In the genomic region with DNA sequence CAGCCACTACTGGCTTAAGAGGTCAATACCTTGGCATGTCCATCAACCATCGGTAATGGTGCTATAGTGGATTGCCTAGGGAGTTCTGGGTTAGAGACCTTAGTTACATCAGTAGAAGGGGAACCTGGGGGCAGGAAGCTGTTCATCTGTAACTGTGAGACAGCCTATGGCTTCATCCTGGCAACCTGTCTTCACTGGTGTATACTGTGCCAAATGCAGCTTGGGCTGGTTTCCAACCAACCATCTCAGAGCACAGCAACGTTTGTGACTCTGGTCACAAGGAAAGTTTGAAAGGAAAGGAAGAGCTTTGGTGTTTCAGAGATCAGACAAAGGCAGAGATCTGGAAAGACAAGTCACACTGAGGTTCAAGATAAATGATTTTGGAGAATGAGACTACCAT, we compare ENCODE assay signal across 17 cellular contexts.
DNase-seq lines count a peak whose midpoint lies in the region; ATAC-seq and TF ChIP-seq lines count a peak whose summit lies in the region.
"Had no signal": no experiment of that assay in that cellular context is flagged by ENCODE, and none has a peak within 500 bp of the region (broad histone marks: within the 10 kb centered on the region; RNA-seq: fewer than 3 reads in every experiment).

No MANE protein-coding gene starts in this region.

- no peak overlapping the region for H2BK12ac ChIP-seq in trophoblast cell (ENCODE audit: low read length)

- no peak overlapping the region for H3K4me2 ChIP-seq in trophoblast cell (ENCODE audit: low read length)
- H3K4me2 ChIP-seq: GM23338 had no signal

- H3K18ac ChIP-seq in trophoblast cell (ENCODE audit: low read length): peak overlapping the region; percentile 80

- no peak overlapping the region for H2AFZ ChIP-seq in trophoblast cell (ENCODE audit: insufficient read depth, low read length, poor library complexity)
- H2AFZ ChIP-seq: GM23338 had no signal

- no peak overlapping the region for H2BK120ac ChIP-seq in trophoblast cell (ENCODE audit: insufficient read depth, low read length, poor library complexity)

- H3K4ac ChIP-seq in trophoblast cell (ENCODE audit: low read depth, low read length): no peak overlapping the region

- no peak overlapping the region for H2BK5ac ChIP-seq in trophoblast cell (ENCODE audit: low read depth, low read length, poor library complexity)

- H4K12ac ChIP-seq in trophoblast cell (ENCODE audit: low read depth, low read length): no peak overlapping the region

- 47 to 57% (median 52%) methylated on average over 2 of the region's 2 CpGs for WGBS in heart left ventricle, 4 donors
- WGBS in trophoblast cell (ENCODE audit: extremely low coverage, insufficient coverage, insufficient read length): no CpG with 5 or more reads among the region's 2 CpGs

- DNase-seq in heart left ventricle (no peak), cardiac septum (ENCODE audit: low spot score) (no peak), RWPE2 (ENCODE audit: low spot score) (no peak), trophoblast cell (no peak), NCI-H345 (lab: John Stamatoyannopoulos, UW) (no peak), vagina (ENCODE audit: extremely low spot score in 2 of 2) (no peak), ureter (ENCODE audit: low spot score) (no peak)
- DNase-seq: BE2C; CD4-positive, CD25-positive, alpha-beta regulatory T cell; CD8-positive, alpha-beta memory T cell; COR-L47; DMS 273 treated with DMSO at 0.1 percent for 48 hours; DMS53; DND-41; HCEC 1CT had no signal

- no peak overlapping the region for H4K8ac ChIP-seq in trophoblast cell (ENCODE audit: low read depth, low read length)

- no peak overlapping the region for H3K27ac ChIP-seq in heart left ventricle
- H3K27ac ChIP-seq in RWPE2 (ENCODE audit: poor library complexity, severe bottlenecking): no peak overlapping the region
- H3K27ac ChIP-seq in trophoblast cell (ENCODE audit: low read depth, low read length): no peak overlapping the region
- H3K27ac ChIP-seq in vagina: no peak overlapping the region

- peak in 3 of 4 donors; percentile 56 to 67 (median 65) for ATAC-seq in heart left ventricle
- ATAC-seq in RWPE2 (ENCODE audit: low read depth): peak; percentile 19; the same call in 1 of the 3 replicates
- ATAC-seq in esophagus mucosa: peak; percentile 33
- ATAC-seq: GM23338 had no signal

- H3K9ac ChIP-seq in trophoblast cell (ENCODE audit: low read length): no peak overlapping the region

- no peaks in the 10 kb centered on the region for H3K79me1 ChIP-seq in trophoblast cell (ENCODE audit: low read length)

- H3K27me3 ChIP-seq in heart left ventricle (no peaks in the 10 kb centered on the region), RWPE2 (ENCODE audit: insufficient read depth, poor library complexity, severe bottlenecking) (no peaks in the 10 kb centered on the region), trophoblast cell (ENCODE audit: insufficient read depth, low read length) (no peaks in the 10 kb centered on the region), vagina (no peaks in the 10 kb centered on the region)
- H3K27me3 ChIP-seq: BE2C had no signal

- H3K79me2 ChIP-seq in trophoblast cell (ENCODE audit: control insufficient read depth, insufficient read depth, low read length, poor library complexity): no peaks in the 10 kb centered on the region

- H3K4me1 ChIP-seq in heart left ventricle: peaks cover 0 to 16% (median 0%) of the 10 kb centered on the region in 12 donors
- H3K4me1 ChIP-seq in RWPE2 (ENCODE audit: insufficient read depth, poor library complexity, severe bottlenecking): no peaks in the 10 kb centered on the region
- no peaks in the 10 kb centered on the region for H3K4me1 ChIP-seq in trophoblast cell (ENCODE audit: control insufficient read depth in 1 of 2, insufficient read depth in 2 of 2, low read length in 2 of 2)
- no peaks in the 10 kb centered on the region for H3K4me1 ChIP-seq in vagina
- H3K4me1 ChIP-seq: BE2C had no signal

- intact Hi-C loops in heart left ventricle (cut with DNase I) (no loop called here), cardiac septum (cut with DNase I) (no loop called here), vagina (cut with DNase I) (no loop called here)

- no peak overlapping the region for H2AK5ac ChIP-seq in trophoblast cell (ENCODE audit: low read length)

- no peak overlapping the region for H4K91ac ChIP-seq in trophoblast cell (ENCODE audit: low read depth, low read length)

- no peak overlapping the region for H3K23ac ChIP-seq in trophoblast cell (ENCODE audit: low read length)

- H3K4me3 ChIP-seq in heart left ventricle (no peak overlapping the region), RWPE2 (ENCODE audit: severe bottlenecking) (no peak overlapping the region), trophoblast cell (ENCODE audit: low read depth, low read length) (no peak overlapping the region), vagina (no peak overlapping the region)
- H3K4me3 ChIP-seq: GM23338 had no signal

- H3K14ac ChIP-seq in trophoblast cell (ENCODE audit: low read length): no peak overlapping the region

- TF ChIP-seq CTCF in heart left ventricle (IDR thresholded peaks at IDR 0.05) (no peak), RWPE2 (IDR thresholded peaks at IDR 0.05; ENCODE audit: poor library complexity, severe bottlenecking) (no peak), vagina (IDR thresholded peaks at IDR 0.05) (no peak)

- H3K9me3 ChIP-seq in heart left ventricle (no peaks in the 10 kb centered on the region), RWPE2 (ENCODE audit: severe bottlenecking) (no peaks in the 10 kb centered on the region), trophoblast cell (ENCODE audit: insufficient read depth, low read depth, low read length) (peaks cover 2% of the 10 kb centered on the region), vagina (no peaks in the 10 kb centered on the region)
- H3K9me3 ChIP-seq: BE2C had no signal

- H3K36me3 ChIP-seq in heart left ventricle: peaks cover 0 to 100% (median 92%) of the 10 kb centered on the region in 9 donors
- H3K36me3 ChIP-seq in RWPE2 (ENCODE audit: low read depth): peaks cover 94% of the 10 kb centered on the region
- H3K36me3 ChIP-seq in trophoblast cell (ENCODE audit: control insufficient read depth in 1 of 2, insufficient read depth in 2 of 2, low read length in 2 of 2): peaks cover 26 to 41% of the 10 kb centered on the region in 2 experiments
- peaks cover 0 to 44% of the 10 kb centered on the region in 2 donors for H3K36me3 ChIP-seq in vagina
- H3K36me3 ChIP-seq: BE2C had no signal

- TF ChIP-seq POLR2A in heart left ventricle (IDR thresholded peaks at IDR 0.05) (no peak), vagina (IDR thresholded peaks at IDR 0.05) (no peak)
